Comparison of ENCODE assay signal across 12 cellular contexts in genomic region chr2:240217431-240218301, GRCh38.
A peak's percentile ranks its signal among the peaks of the same experiment; 100 is the strongest.
DNase-seq lines count a peak whose midpoint lies in the region; ATAC-seq and TF ChIP-seq lines count a peak whose summit lies in the region.
"Had no signal": no experiment of that assay in that cellular context is flagged by ENCODE, and none has a peak within 500 bp of the region (broad histone marks: within the 10 kb centered on the region; RNA-seq: fewer than 3 reads in every experiment).

No MANE protein-coding gene starts in this region.

- H3K9me3 Mint-ChIP-seq in activated naive CD4-positive, alpha-beta T cell treated with anti-CD3 and anti-CD28 coated beads, Interleukin-2, amount 10 ng/mL, durations not matched to agents 7 days and 5 days = no peaks in the 10 kb centered on the region
- no peaks in the 10 kb centered on the region for H3K9me3 Mint-ChIP-seq in activated naive CD8-positive, alpha-beta T cell treated with anti-CD3 and anti-CD28 coated beads, Interleukin-2, amount 50 U/mL, for 24 hours

- no peaks in the 10 kb centered on the region for H3K36me3 ChIP-seq in stomach

- intact Hi-C loops in stomach (cut with DNase I; ENCODE audit: low total_unique reads) = no loop called here

- peaks cover 10% of the 10 kb centered on the region for H3K27me3 Mint-ChIP-seq in activated naive CD4-positive, alpha-beta T cell treated with anti-CD3 and anti-CD28 coated beads, Interleukin-2, amount 10 ng/mL, durations not matched to agents 7 days and 5 days
- peaks cover 7% of the 10 kb centered on the region for H3K27me3 Mint-ChIP-seq in activated naive CD8-positive, alpha-beta T cell treated with anti-CD3 and anti-CD28 coated beads, Interleukin-2, amount 50 U/mL, for 24 hours

- no peaks in the 10 kb centered on the region for H3K9me3 ChIP-seq in stomach

- TF ChIP-seq EP300 in stomach (IDR thresholded peaks at IDR 0.05) = no peak

- H3K4me1 Mint-ChIP-seq in activated naive CD4-positive, alpha-beta T cell treated with anti-CD3 and anti-CD28 coated beads, Interleukin-2, amount 10 ng/mL, durations not matched to agents 7 days and 5 days = no peaks in the 10 kb centered on the region
- no peaks in the 10 kb centered on the region for H3K4me1 Mint-ChIP-seq in activated naive CD8-positive, alpha-beta T cell treated with anti-CD3 and anti-CD28 coated beads, Interleukin-2, amount 50 U/mL, for 24 hours

- no peak for TF ChIP-seq POLR2A in stomach (IDR thresholded peaks at IDR 0.05)

- no peak for TF ChIP-seq CTCF in stomach (IDR thresholded peaks at IDR 0.05)

- DNase-seq in activated naive CD4-positive, alpha-beta T cell treated with anti-CD3 and anti-CD28 coated beads, Interleukin-2, amount 10 ng/mL, durations not matched to agents 7 days and 5 days = peak; percentile 20
- no peak for DNase-seq in activated naive CD4-positive, alpha-beta T cell treated with anti-CD3 and anti-CD28 coated beads, Interleukin-2, amount 50 U/mL, for 16 hours
- DNase-seq in NCI-H69 (lab: John Stamatoyannopoulos, UW) = peak; percentile 13
- DNase-seq in stomach = peak; percentile 23
- DNase-seq in activated naive CD8-positive, alpha-beta T cell treated with anti-CD3 and anti-CD28 coated beads, Interleukin-2, amount 50 U/mL, for 24 hours = no peak
- no peak for DNase-seq in putamen (ENCODE audit: low spot score)
- DNase-seq: amniotic stem cell, mammary epithelial cell, NCI-H2227 treated with DMSO at 0.1 percent for 48 hours, T1000 had no signal

- H3K27ac ChIP-seq in stomach = no peak overlapping the region

- no peak overlapping the region for H3K4me3 Mint-ChIP-seq in activated naive CD4-positive, alpha-beta T cell treated with anti-CD3 and anti-CD28 coated beads, Interleukin-2, amount 10 ng/mL, durations not matched to agents 7 days and 5 days
- no peak overlapping the region for H3K4me3 Mint-ChIP-seq in activated naive CD8-positive, alpha-beta T cell treated with anti-CD3 and anti-CD28 coated beads, Interleukin-2, amount 50 U/mL, for 24 hours

- no peaks in the 10 kb centered on the region for H3K4me1 ChIP-seq in stomach

- WGBS in stomach, 5 donors = 82 to 90% (median 86%) methylated on average over 14 to 20 of the region's 20 CpGs

- H3K4me3 ChIP-seq in stomach = no peak overlapping the region

- peak; percentile 11 for ATAC-seq in esophagus mucosa
- ATAC-seq in activated naive CD8-positive, alpha-beta T cell treated with anti-CD3 and anti-CD28 coated beads, Interleukin-2, amount 50 U/mL, for 24 hours = no peak
- ATAC-seq in GM21529 (IDR thresholded peaks at IDR 0.05; ENCODE audit: unreplicated experiment) = no peak

- CTCF ChIA-PET in activated naive CD4-positive, alpha-beta T cell treated with anti-CD3 and anti-CD28 coated beads, Interleukin-2, amount 10 ng/mL, durations not matched to agents 7 days and 5 days (lab: Charles Lee) = no interaction called here

- H3K27me3 ChIP-seq in stomach = peaks cover 0 to 11% (median 0%) of the 10 kb centered on the region in 3 donors

- H3K27ac Mint-ChIP-seq in activated naive CD4-positive, alpha-beta T cell treated with anti-CD3 and anti-CD28 coated beads, Interleukin-2, amount 10 ng/mL, durations not matched to agents 7 days and 5 days = no peak overlapping the region
- no peak overlapping the region for H3K27ac Mint-ChIP-seq in activated naive CD8-positive, alpha-beta T cell treated with anti-CD3 and anti-CD28 coated beads, Interleukin-2, amount 50 U/mL, for 24 hours

- H3K36me3 Mint-ChIP-seq in activated naive CD4-positive, alpha-beta T cell treated with anti-CD3 and anti-CD28 coated beads, Interleukin-2, amount 10 ng/mL, durations not matched to agents 7 days and 5 days = no peaks in the 10 kb centered on the region
- H3K36me3 Mint-ChIP-seq in activated naive CD8-positive, alpha-beta T cell treated with anti-CD3 and anti-CD28 coated beads, Interleukin-2, amount 50 U/mL, for 24 hours (ENCODE audit: low read depth) = no peaks in the 10 kb centered on the region

Comparison
In these comparisons a context has a peak if more than half of its experiments do, and no peak if none do; other contexts are left out.
1. DNase-seq: peak in activated naive CD4-positive, alpha-beta T cell treated with anti-CD3 and anti-CD28 coated beads, Interleukin-2, amount 10 ng/mL, durations not matched to agents 7 days and 5 days (single experiment), NCI-H69 (single experiment) and stomach (single experiment); none in activated naive CD4-positive, alpha-beta T cell treated with anti-CD3 and anti-CD28 coated beads, Interleukin-2, amount 50 U/mL, for 16 hours (single experiment), activated naive CD8-positive, alpha-beta T cell treated with anti-CD3 and anti-CD28 coated beads, Interleukin-2, amount 50 U/mL, for 24 hours (single experiment) and putamen (single experiment).